Comparison of ENCODE assay signal across 13 cellular contexts in genomic region chr19:16649734-16650133, GRCh38. TPM values are rescaled to one million over a fixed set of nuclear protein-coding genes. Genes with fewer than 3 reads are reported as not detected.
DNase-seq lines count a peak whose midpoint lies in the region; ATAC-seq and TF ChIP-seq lines count a peak whose summit lies in the region.
"Had no signal": no experiment of that assay in that cellular context is flagged by ENCODE, and none has a peak within 500 bp of the region (broad histone marks: within the 10 kb centered on the region; RNA-seq: fewer than 3 reads in every experiment).

No MANE protein-coding gene starts in this region.

- H3K4me3 ChIP-seq in psoas muscle, result no peak overlapping the region
- H3K4me3 ChIP-seq: lung had no signal

- ATAC-seq in psoas muscle (peak; percentile 46 to 75 (median 64)), HG02981 (IDR thresholded peaks at IDR 0.05; ENCODE audit: unreplicated experiment) (no peak)
- ATAC-seq: T-cell had no signal

- TF ChIP-seq CTCF in psoas muscle (IDR thresholded peaks at IDR 0.05), result no peak

- peaks cover 30% of the 10 kb centered on the region for H3K4me1 ChIP-seq in psoas muscle

- WGBS in psoas muscle, 3 donors, result 35 to 43% (median 39%) methylated on average over 9 of the region's 9 CpGs

- peak overlapping the region; percentile 78 for H3K27ac ChIP-seq in psoas muscle
- H3K27ac ChIP-seq: 22Rv1, KMS-11 had no signal

- H3K9me3 ChIP-seq in psoas muscle, result no peaks in the 10 kb centered on the region

- DNase-seq in DMS53 (lab: John Stamatoyannopoulos, UW), result peak; percentile 11
- no peak for DNase-seq in DMS53 treated with DMSO at 0.1 percent for 48 hours (lab: John Stamatoyannopoulos, UW; ENCODE audit: unreplicated experiment)
- DNase-seq in NCI-H345 (lab: John Stamatoyannopoulos, UW), result peak; percentile 59
- DNase-seq in fibroblast of peridontal ligament (ENCODE audit: extremely low read depth), result peak; percentile 56
- peak in 1 of 2 donors; percentile 33 for DNase-seq in psoas muscle
- DNase-seq in HuH-7 (ENCODE audit: low spot score), result no peak
- no peak for DNase-seq in DMS153 treated with DMSO at 0.1 percent for 48 hours (lab: John Stamatoyannopoulos, UW; ENCODE audit: unreplicated experiment)
- DNase-seq: activated CD4-positive, alpha-beta T cell treated with anti-CD3 and anti-CD28 coated beads, Interleukin-2, amount 10 ng/mL, durations not matched to agents 24 days and 14 days; T-cell had no signal

- peaks cover 3 to 84% of the 10 kb centered on the region in 2 donors for H3K36me3 ChIP-seq in psoas muscle (ENCODE audit: insufficient read depth in 1 of 2, low read depth in 1 of 2)

- H3K27me3 ChIP-seq in psoas muscle (ENCODE audit: insufficient read depth in 3 of 3, low read length in 2 of 3), result no peaks in the 10 kb centered on the region

- intact Hi-C loops in psoas muscle (cut with DNase I), result no loop called here

RNA-seq across cellular contexts. Expression of gene SMIM7, which starts 10.2 kb away (rescaled TPM):
- 10 to 100 TPM; 16.1 to 50.0 (median 31.6) TPM for total RNA-seq in psoas muscle
- 10 to 100 TPM; 51.9 to 76.9 (median 53.9) TPM for polyA plus RNA-seq in psoas muscle

RNA-seq across cellular contexts. Expression of gene TMEM38A, which starts 11.2 kb away (rescaled TPM):
- 100 to 1,000 TPM; 120 to 184 (median 140) TPM for total RNA-seq in psoas muscle
- 100 to 1,000 TPM in 2 of 3 donors, 10 to 100 TPM in 1; 53.2 to 295 (median 130) TPM for polyA plus RNA-seq in psoas muscle

RNA-seq across cellular contexts. Expression of gene MED26, which starts 21.7 kb away (rescaled TPM):
- total RNA-seq in psoas muscle, result 1 to 10 TPM; 4.8 to 9.6 (median 5.5) TPM
- 1 to 10 TPM; 5.1 to 8.7 (median 5.2) TPM for polyA plus RNA-seq in psoas muscle

Comparison
In these comparisons a context has a peak if more than half of its experiments do, and no peak if none do; other contexts are left out.
1. DNase-seq: peak in DMS53 (single experiment), NCI-H345 (single experiment) and fibroblast of peridontal ligament (single experiment); none in DMS53 treated with DMSO at 0.1 percent for 48 hours (single experiment), HuH-7 (single experiment) and DMS153 treated with DMSO at 0.1 percent for 48 hours (single experiment).